Comparison of ENCODE assay signal across 6 cellular contexts in the genomic region with DNA sequence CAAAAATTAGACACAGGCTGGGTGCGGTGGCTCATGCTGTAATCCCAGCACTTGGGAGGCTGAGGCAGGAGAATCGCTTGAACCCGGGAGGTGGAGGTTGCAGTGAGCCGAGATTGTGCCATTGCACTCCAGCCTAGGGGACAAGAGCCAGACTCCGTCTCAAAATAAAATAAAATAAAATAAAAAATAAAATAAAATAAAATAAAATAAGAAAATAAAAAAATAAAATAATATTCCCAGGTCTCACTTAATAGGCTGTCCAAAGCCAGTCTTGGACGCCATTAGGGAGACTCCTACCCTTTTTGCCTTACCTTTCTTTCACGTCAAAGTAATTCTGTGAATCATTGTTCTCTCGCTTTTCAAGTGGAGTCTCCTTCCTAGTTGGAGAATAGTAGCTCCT.
DNase-seq lines count a peak whose midpoint lies in the region; ATAC-seq, FAIRE-seq and TF ChIP-seq lines count a peak whose summit lies in the region.
"Not testable (repeated sequence)": the region's sequence is repeated elsewhere in the genome, so short reads cannot be mapped to it uniquely, and the experiment has no call there.

No MANE protein-coding gene starts in this region.

- not testable (repeated sequence) for TF ChIP-seq CTCF in A549 (IDR thresholded peaks at IDR 0.05); CD4-positive, alpha-beta T cell (IDR thresholded peaks at IDR 0.05); WTC11 (IDR thresholded peaks at IDR 0.05); natural killer cell (IDR thresholded peaks at IDR 0.05)

- not testable (repeated sequence) for DNase-seq in A549 (ENCODE audit: low read depth in 1 of 2, low spot score in 1 of 2); CD4-positive, alpha-beta T cell; T-helper 2 cell treated with Interferon-gamma antibody and Interleukin-4, amounts not matched to agents 5 μg/mL and 100 μg/mL, for 36 hours (ENCODE audit: low spot score); WTC11 (ENCODE audit: low spot score); natural killer cell

- H3K27ac Mint-ChIP-seq in CD4-positive, alpha-beta T cell; WTC11; activated naive CD8-positive, alpha-beta T cell; natural killer cell: not testable (repeated sequence)
- peak overlapping the region; percentile 55 for H3K27ac Mint-ChIP-seq in T-helper 2 cell treated with Interferon-gamma antibody and Interleukin-4, amounts not matched to agents 5 μg/mL and 100 μg/mL, for 36 hours

- 79% methylated on average over 8 of the region's 8 CpGs for WGBS in A549 (ENCODE audit: missing lambda C conversion rate)

- peaks cover 22% of the 10 kb centered on the region for H3K27me3 ChIP-seq in CD4-positive, alpha-beta T cell (ENCODE audit: control insufficient read depth, insufficient read depth, low read length)

- H3K4me2 ChIP-seq in A549: peak overlapping the region; percentile 67; the same call in 1 of the 3 replicates

- ATAC-seq in A549; CD4-positive, alpha-beta T cell (ENCODE audit: poor library complexity); WTC11; natural killer cell: not testable (repeated sequence)

- not testable (repeated sequence) for H3K9me3 Mint-ChIP-seq in CD4-positive, alpha-beta T cell; WTC11; activated naive CD8-positive, alpha-beta T cell (ENCODE audit: low read depth); natural killer cell
- H3K9me3 Mint-ChIP-seq in T-helper 2 cell treated with Interferon-gamma antibody and Interleukin-4, amounts not matched to agents 5 μg/mL and 100 μg/mL, for 36 hours: peaks cover 16% of the 10 kb centered on the region

- intact Hi-C loops in CD4-positive, alpha-beta T cell (cut with DNase I, micrococcal nuclease); natural killer cell (cut with micrococcal nuclease): not testable (repeated sequence)

- not testable (repeated sequence) for H3K4me1 ChIP-seq in A549

- H3K4me3 ChIP-seq in A549: peak overlapping the region; percentile 53; the same call in 1 of the 3 replicates

- POLR2A ChIA-PET in A549 (lab: Yijun Ruan, JAX): interaction anchor here (0.7 kb wide), 1 partner anchor 526 kb away, joined by 6 read pairs; no protein-coding TSS in a partner anchor
- POLR2A ChIA-PET in CD4-positive, alpha-beta T cell (lab: Charles Lee); WTC11 (lab: Charles Lee): not testable (repeated sequence)

- not testable (repeated sequence) for H3K36me3 Mint-ChIP-seq in CD4-positive, alpha-beta T cell (ENCODE audit: low read depth); T-helper 2 cell treated with Interferon-gamma antibody and Interleukin-4, amounts not matched to agents 5 μg/mL and 100 μg/mL, for 36 hours (ENCODE audit: low read depth); WTC11; activated naive CD8-positive, alpha-beta T cell; natural killer cell

- CTCF ChIA-PET in A549 (lab: Yijun Ruan, JAX) (interaction anchor here (1.3 to 4.5 kb wide), 2 partner anchors 12 to 38 kb away, joined by 3 to 17 read pairs; no protein-coding TSS in a partner anchor), WTC11 (lab: Charles Lee) (interaction anchor here (0.6 to 2.1 kb wide), 3 partner anchors 13 to 612 kb away, joined by 3 to 9 read pairs (median 8); no protein-coding TSS in a partner anchor)
- CTCF ChIA-PET in CD4-positive, alpha-beta T cell (lab: Charles Lee): not testable (repeated sequence)

- peak overlapping the region; percentile 40 for H3K4me3 Mint-ChIP-seq in CD4-positive, alpha-beta T cell
- H3K4me3 Mint-ChIP-seq in T-helper 2 cell treated with Interferon-gamma antibody and Interleukin-4, amounts not matched to agents 5 μg/mL and 100 μg/mL, for 36 hours; WTC11: not testable (repeated sequence)
- peak overlapping the region; percentile 3 for H3K4me3 Mint-ChIP-seq in activated naive CD8-positive, alpha-beta T cell
- peak overlapping the region; percentile 21 for H3K4me3 Mint-ChIP-seq in natural killer cell

- not testable (repeated sequence) for H3K27ac ChIP-seq in A549; CD4-positive, alpha-beta T cell (ENCODE audit: low read depth, low read length)

- not testable (repeated sequence) for TF ChIP-seq EP300 in A549 (IDR thresholded peaks at IDR 0.05)

- not testable (repeated sequence) for FAIRE-seq in A549 (lab: Jason Lieb, UNC)

- TF ChIP-seq RAD21 in A549 (conservative IDR thresholded peaks at IDR 0.05 in 1 of 2, IDR thresholded peaks at IDR 0.05 in 1 of 2): not testable (repeated sequence)

- not testable (repeated sequence) for H3K4me1 Mint-ChIP-seq in CD4-positive, alpha-beta T cell (ENCODE audit: low read depth); T-helper 2 cell treated with Interferon-gamma antibody and Interleukin-4, amounts not matched to agents 5 μg/mL and 100 μg/mL, for 36 hours (ENCODE audit: low read depth); WTC11; activated naive CD8-positive, alpha-beta T cell (ENCODE audit: low read depth)
- H3K4me1 Mint-ChIP-seq in natural killer cell: peaks cover 13 to 15% of the 10 kb centered on the region in 2 donors

- H3K27me3 Mint-ChIP-seq in CD4-positive, alpha-beta T cell: peaks cover 67% of the 10 kb centered on the region
- peaks cover 18% of the 10 kb centered on the region for H3K27me3 Mint-ChIP-seq in T-helper 2 cell treated with Interferon-gamma antibody and Interleukin-4, amounts not matched to agents 5 μg/mL and 100 μg/mL, for 36 hours (ENCODE audit: low read depth)
- H3K27me3 Mint-ChIP-seq in WTC11 (ENCODE audit: low read depth) (peaks cover 85% of the 10 kb centered on the region), natural killer cell (ENCODE audit: low read depth in 2 of 2) (peaks cover 32 to 43% of the 10 kb centered on the region in 2 donors)
- peaks cover 21% of the 10 kb centered on the region for H3K27me3 Mint-ChIP-seq in activated naive CD8-positive, alpha-beta T cell

- H3K9me3 ChIP-seq in A549; CD4-positive, alpha-beta T cell (ENCODE audit: control insufficient read depth, low read length): not testable (repeated sequence)

- not testable (repeated sequence) for TF ChIP-seq POLR2A in A549 (IDR thresholded peaks at IDR 0.05; ENCODE audit: low read length)

TF ChIP-seq in WTC11, 78 proteins besides CTCF, POLR2A, EP300 and RAD21:
- TF ChIP-seq HMGA2 (CRISPR knock-in tag; IDR thresholded peaks at IDR 0.05): peak; percentile 97
